ENCODE assay signal across 1 cellular context in genomic region chr12:9361879-9362326, GRCh38.
TF ChIP-seq lines count a peak whose summit lies in the region.

No MANE protein-coding gene starts in this region.

TF ChIP-seq in GM12878, 131 proteins besides CTCF, POLR2A, EP300 and RAD21 (continued from another document):
- TF ChIP-seq PKNOX1 (IDR thresholded peaks at IDR 0.05) (0 out of 2 replicates have a peak, but pooled peaks have one; percentile 27), SP1 (IDR thresholded peaks at IDR 0.05; ENCODE audit: low read depth, low read length) (peak; percentile 11), ZNF207 (IDR thresholded peaks at IDR 0.05; ENCODE audit: borderline replicate concordance) (no peak)
- TF ChIP-seq, protein P1, sequence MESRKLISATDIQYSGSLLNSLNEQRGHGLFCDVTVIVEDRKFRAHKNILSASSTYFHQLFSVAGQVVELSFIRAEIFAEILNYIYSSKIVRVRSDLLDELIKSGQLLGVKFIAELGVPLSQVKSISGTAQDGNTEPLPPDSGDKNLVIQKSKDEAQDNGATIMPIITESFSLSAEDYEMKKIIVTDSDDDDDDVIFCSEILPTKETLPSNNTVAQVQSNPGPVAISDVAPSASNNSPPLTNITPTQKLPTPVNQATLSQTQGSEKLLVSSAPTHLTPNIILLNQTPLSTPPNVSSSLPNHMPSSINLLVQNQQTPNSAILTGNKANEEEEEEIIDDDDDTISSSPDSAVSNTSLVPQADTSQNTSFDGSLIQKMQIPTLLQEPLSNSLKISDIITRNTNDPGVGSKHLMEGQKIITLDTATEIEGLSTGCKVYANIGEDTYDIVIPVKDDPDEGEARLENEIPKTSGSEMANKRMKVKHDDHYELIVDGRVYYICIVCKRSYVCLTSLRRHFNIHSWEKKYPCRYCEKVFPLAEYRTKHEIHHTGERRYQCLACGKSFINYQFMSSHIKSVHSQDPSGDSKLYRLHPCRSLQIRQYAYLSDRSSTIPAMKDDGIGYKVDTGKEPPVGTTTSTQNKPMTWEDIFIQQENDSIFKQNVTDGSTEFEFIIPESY (IDR thresholded peaks at IDR 0.05) = no peak
